ENCODE assay signal across 1 cellular context in the genomic region with DNA sequence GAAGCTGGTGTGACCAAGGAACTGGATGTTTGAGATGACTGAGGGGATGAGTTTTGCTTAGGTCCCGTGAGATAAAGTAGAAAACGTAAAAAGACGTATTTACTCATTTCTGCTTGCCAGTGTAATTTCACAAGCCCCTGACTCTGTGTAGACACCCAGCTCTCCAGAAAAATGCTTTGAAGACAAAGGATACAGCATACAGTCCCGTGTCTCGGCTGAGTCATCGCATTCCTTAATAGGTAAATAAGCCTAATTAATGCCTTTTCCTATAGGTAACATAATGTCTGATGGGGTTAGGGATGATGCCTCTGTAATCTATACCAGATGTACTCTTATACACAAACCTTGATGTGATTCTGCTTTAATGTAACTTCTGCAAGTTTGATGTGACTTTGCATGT.
TF ChIP-seq lines count a peak whose summit lies in the region.

No MANE protein-coding gene starts in this region.

TF ChIP-seq in HepG2, 621 proteins besides CTCF, POLR2A, EP300 and RAD21:
- TF ChIP-seq BHLHE40 (IDR thresholded peaks at IDR 0.05; ENCODE audit: low read length) (peak; percentile 56), ZNF431 (CRISPR knock-in tag; IDR thresholded peaks at IDR 0.05; ENCODE audit: borderline replicate concordance, low read depth) (no peak)
